Comparison of ENCODE assay signal across 8 cellular contexts in the genomic region with DNA sequence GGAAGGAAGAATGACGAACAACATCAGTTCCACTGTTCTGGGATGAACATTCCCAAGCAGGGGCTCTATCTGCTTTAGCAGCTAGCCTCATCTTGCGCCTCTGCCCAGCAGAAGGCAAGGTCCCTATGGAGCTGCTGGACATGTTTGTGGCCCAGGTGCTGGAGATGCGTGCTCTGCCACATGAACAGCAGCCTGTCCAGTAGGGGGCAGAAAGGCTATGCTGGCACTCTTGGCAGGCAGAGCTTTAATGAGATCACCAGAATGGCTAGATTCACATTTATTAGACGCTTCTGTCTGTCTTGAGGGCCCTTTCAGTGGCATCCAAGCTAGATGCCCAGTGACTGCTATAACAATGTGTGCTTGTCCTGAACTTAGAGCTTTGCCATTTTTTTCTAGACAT.
DNase-seq lines count a peak whose midpoint lies in the region; TF ChIP-seq lines count a peak whose summit lies in the region.

No MANE protein-coding gene starts in this region.

- TF ChIP-seq CTCF in 22Rv1 (IDR thresholded peaks at IDR 0.05) (peak; percentile 80), GM10266 (IDR thresholded peaks at IDR 0.05; ENCODE audit: control insufficient read depth, insufficient read depth, low read depth, missing control alignments) (peak; percentile 39), fibroblast of mammary gland (conservative IDR thresholded peaks at IDR 0.05; ENCODE audit: control insufficient read depth, insufficient read depth, low read depth, low read length) (peak; percentile 63), retinal pigment epithelial cell (conservative IDR thresholded peaks at IDR 0.05; ENCODE audit: low read depth, low read length) (peak; percentile 85)

- H3K27ac ChIP-seq in 22Rv1 = no peak overlapping the region

- DNase-seq in GM10266 (ENCODE audit: extremely low spot score) (peak; percentile 7), NCI-H82 treated with DMSO at 0.1 percent for 48 hours (lab: John Stamatoyannopoulos, UW; ENCODE audit: unreplicated experiment) (peak; percentile 30), fibroblast of mammary gland (ENCODE audit: low read depth) (peak; percentile 53), retinal pigment epithelial cell (ENCODE audit: low read depth) (peak; percentile 7), dedifferentiated amniotic fluid mesenchymal stem cell (ENCODE audit: extremely low spot score) (no peak), GM19240 (ENCODE audit: insufficient read length, low spot score) (no peak), LoVo (ENCODE audit: low spot score) (no peak)

- H3K4me3 ChIP-seq in fibroblast of mammary gland (ENCODE audit: control insufficient read depth, low read depth, low read length) (no peak overlapping the region), retinal pigment epithelial cell (ENCODE audit: low read length) (no peak overlapping the region)

Comparison
In these comparisons a context has a peak if more than half of its experiments do, and no peak if none do; other contexts are left out.
1. DNase-seq: peak in GM10266 (single experiment), NCI-H82 treated with DMSO at 0.1 percent for 48 hours (single experiment), fibroblast of mammary gland (single experiment) and retinal pigment epithelial cell (single experiment); none in dedifferentiated amniotic fluid mesenchymal stem cell (single experiment), GM19240 (single experiment) and LoVo (single experiment).
2. Peak in every context shown above with its lines, with median percentiles within 50 percentile points of each other: CTCF ChIP-seq.